In genomic region chr9:109986423-109987055, GRCh38 we compare ENCODE assay signal across 13 cellular contexts.
DNase-seq lines count a peak whose midpoint lies in the region; ATAC-seq and TF ChIP-seq lines count a peak whose summit lies in the region.
"Had no signal": no experiment of that assay in that cellular context is flagged by ENCODE, and none has a peak within 500 bp of the region (broad histone marks: within the 10 kb centered on the region; RNA-seq: fewer than 3 reads in every experiment).

No MANE protein-coding gene starts in this region.

- H3K27ac ChIP-seq in breast epithelium (no peak overlapping the region), brain microvascular endothelial cell (peak overlapping the region; percentile 93), aorta (ENCODE audit: low read depth in 1 of 2, low read length in 2 of 2) (peak overlapping the region in 1 of 2 donors; percentile 84)

- no TSS peak for BruUV-seq in MCF 10A (replicated peaks; lab: Mats Ljungman, UMichigan)

- no peaks in the 10 kb centered on the region for H3K27me3 ChIP-seq in breast epithelium
- no peaks in the 10 kb centered on the region for H3K27me3 ChIP-seq in brain microvascular endothelial cell (replicated peaks)
- H3K27me3 ChIP-seq in kidney epithelial cell (ENCODE audit: control insufficient read depth, insufficient read depth, low read length), result no peaks in the 10 kb centered on the region
- no peaks in the 10 kb centered on the region for H3K27me3 ChIP-seq in aorta (ENCODE audit: control insufficient read depth in 1 of 2, insufficient read depth in 2 of 2, low read length in 1 of 2)

- H3K4me3 Mint-ChIP-seq in MCF 10A (ENCODE audit: unreplicated experiment), result peak overlapping the region; percentile 26
- H3K4me3 Mint-ChIP-seq in activated CD4-positive, alpha-beta T cell treated with anti-CD3 and anti-CD28 coated beads, Interleukin-2, amount 10 ng/mL, durations not matched to agents 7 days and 5 days, result no peak overlapping the region
- H3K4me3 Mint-ChIP-seq: activated naive CD4-positive, alpha-beta T cell treated with anti-CD3 and anti-CD28 coated beads for 36 hours; effector memory CD8-positive, alpha-beta T cell had no signal

- peak overlapping the region; percentile 80 for H3K27ac Mint-ChIP-seq in MCF 10A (ENCODE audit: low read depth, unreplicated experiment)
- no peak overlapping the region for H3K27ac Mint-ChIP-seq in activated CD4-positive, alpha-beta T cell treated with anti-CD3 and anti-CD28 coated beads, Interleukin-2, amount 10 ng/mL, durations not matched to agents 7 days and 5 days
- H3K27ac Mint-ChIP-seq: activated naive CD4-positive, alpha-beta T cell treated with anti-CD3 and anti-CD28 coated beads for 36 hours; effector memory CD8-positive, alpha-beta T cell had no signal

- no peak for TF ChIP-seq CTCF in MCF 10A (IDR thresholded peaks at IDR 0.05; ENCODE audit: unreplicated experiment)
- TF ChIP-seq CTCF in breast epithelium (IDR thresholded peaks at IDR 0.05), result no peak
- TF ChIP-seq CTCF in brain microvascular endothelial cell (IDR thresholded peaks at IDR 0.05; ENCODE audit: low read depth, low read length, missing control alignments), result no peak
- no peak for TF ChIP-seq CTCF in kidney epithelial cell (IDR thresholded peaks at IDR 0.05; ENCODE audit: insufficient read depth, low read length, poor library complexity, severe bottlenecking)

- H3K4me1 ChIP-seq in breast epithelium (no peaks in the 10 kb centered on the region), aorta (ENCODE audit: control insufficient read depth in 1 of 2, insufficient read depth in 2 of 2, low read length in 2 of 2) (peaks cover under 1 to 3% of the 10 kb centered on the region in 2 donors)

- H3K4me1 Mint-ChIP-seq in MCF 10A (ENCODE audit: insufficient read depth, unreplicated experiment), result peaks cover 15% of the 10 kb centered on the region
- peaks cover 11% of the 10 kb centered on the region for H3K4me1 Mint-ChIP-seq in activated CD4-positive, alpha-beta T cell treated with anti-CD3 and anti-CD28 coated beads, Interleukin-2, amount 10 ng/mL, durations not matched to agents 7 days and 5 days

- ATAC-seq in aorta (ENCODE audit: low FRiP score) (peak; percentile 70), GM21576 (IDR thresholded peaks at IDR 0.05; ENCODE audit: unreplicated experiment) (no peak), HG03571 (IDR thresholded peaks at IDR 0.05; ENCODE audit: unreplicated experiment) (no peak)
- ATAC-seq: effector memory CD8-positive, alpha-beta T cell had no signal

- TF ChIP-seq POLR2A in breast epithelium (IDR thresholded peaks at IDR 0.05), result no peak

- no peaks in the 10 kb centered on the region for H3K36me3 ChIP-seq in breast epithelium
- no peaks in the 10 kb centered on the region for H3K36me3 ChIP-seq in brain microvascular endothelial cell (replicated peaks)
- no peaks in the 10 kb centered on the region for H3K36me3 ChIP-seq in kidney epithelial cell (ENCODE audit: control insufficient read depth, insufficient read depth, low read length)
- no peaks in the 10 kb centered on the region for H3K36me3 ChIP-seq in aorta (ENCODE audit: control insufficient read depth in 1 of 2, insufficient read depth in 2 of 2, low read length in 1 of 2)

- DNase-seq in MCF 10A (ENCODE audit: unreplicated experiment) (peak; percentile 43), breast epithelium (ENCODE audit: low spot score in 2 of 2) (no peak), brain microvascular endothelial cell (peak; percentile 90), kidney epithelial cell (ENCODE audit: low read depth) (peak; percentile 61), aorta (no peak)
- DNase-seq in activated CD4-positive, alpha-beta T cell treated with anti-CD3 and anti-CD28 coated beads, Interleukin-2, amount 10 ng/mL, durations not matched to agents 7 days and 5 days, result no peak
- DNase-seq: activated CD4-positive, CD25-positive, alpha-beta regulatory T cell; activated naive CD4-positive, alpha-beta T cell treated with anti-CD3 and anti-CD28 coated beads for 36 hours; effector memory CD8-positive, alpha-beta T cell; NCI-H187 treated with DMSO at 0.1 percent for 48 hours; substantia nigra had no signal

- H3K4me3 ChIP-seq in breast epithelium, result no peak overlapping the region
- no peak overlapping the region for H3K4me3 ChIP-seq in brain microvascular endothelial cell (ENCODE audit: low read depth, low read length)
- H3K4me3 ChIP-seq in kidney epithelial cell (ENCODE audit: low read depth, low read length), result no peak overlapping the region
- no peak overlapping the region for H3K4me3 ChIP-seq in aorta (ENCODE audit: low read length in 2 of 2)

- CTCF ChIA-PET in MCF 10A (lab: Yijun Ruan, JAX), result interaction anchor here (1.2 kb wide), 1 partner anchor 163 kb away, joined by 3 read pairs; no protein-coding TSS in a partner anchor
- CTCF ChIA-PET in activated CD4-positive, alpha-beta T cell treated with anti-CD3 and anti-CD28 coated beads, Interleukin-2, amount 10 ng/mL, durations not matched to agents 7 days and 5 days (lab: Charles Lee), result interaction anchor here (1.4 to 1.5 kb wide), 2 partner anchors 10 to 51 kb away, joined by 3 to 5 read pairs; no protein-coding TSS in a partner anchor

- WGBS in aorta, 2 donors, result 4 to 5% methylated on average over 1 of the region's 1 CpG

- in situ Hi-C loops in brain microvascular endothelial cell (cut with HindIII; ENCODE audit: low pct_ligation_motif_present, low sequenced_read_pairs), result no loop called here

- no peaks in the 10 kb centered on the region for H3K27me3 Mint-ChIP-seq in MCF 10A (ENCODE audit: insufficient read depth, unreplicated experiment)
- H3K27me3 Mint-ChIP-seq in activated CD4-positive, alpha-beta T cell treated with anti-CD3 and anti-CD28 coated beads, Interleukin-2, amount 10 ng/mL, durations not matched to agents 7 days and 5 days, result no peaks in the 10 kb centered on the region

- POLR2A ChIA-PET in MCF 10A (lab: Yijun Ruan, JAX), result interaction anchor here (0.8 kb wide), 1 partner anchor 22 kb away, joined by 3 read pairs; no protein-coding TSS in a partner anchor
- POLR2A ChIA-PET in activated CD4-positive, alpha-beta T cell treated with anti-CD3 and anti-CD28 coated beads, Interleukin-2, amount 10 ng/mL, durations not matched to agents 7 days and 5 days (lab: Charles Lee), result no interaction called here

- H3K36me3 Mint-ChIP-seq in MCF 10A (ENCODE audit: insufficient read depth, unreplicated experiment), result no peaks in the 10 kb centered on the region
- peaks cover 10% of the 10 kb centered on the region for H3K36me3 Mint-ChIP-seq in activated CD4-positive, alpha-beta T cell treated with anti-CD3 and anti-CD28 coated beads, Interleukin-2, amount 10 ng/mL, durations not matched to agents 7 days and 5 days (ENCODE audit: low read depth)

- peaks cover 0 to 4% of the 10 kb centered on the region in 2 donors for H3K9me3 ChIP-seq in breast epithelium
- H3K9me3 ChIP-seq in aorta (ENCODE audit: control insufficient read depth, low read length), result no peaks in the 10 kb centered on the region

- no peaks in the 10 kb centered on the region for H3K9me3 Mint-ChIP-seq in MCF 10A (ENCODE audit: unreplicated experiment)
- peaks cover 23% of the 10 kb centered on the region for H3K9me3 Mint-ChIP-seq in activated CD4-positive, alpha-beta T cell treated with anti-CD3 and anti-CD28 coated beads, Interleukin-2, amount 10 ng/mL, durations not matched to agents 7 days and 5 days

- intact Hi-C loops in MCF 10A (cut with micrococcal nuclease), result no loop called here
- intact Hi-C loops in breast epithelium (cut with DNase I; ENCODE audit: low total_unique reads), result no loop called here
- intact Hi-C loops in aorta (cut with DNase I), result loop anchor here in 1 of 2 donors (5.0 to 10.0 kb wide), 2 partner anchors 138 to 279 kb away; no protein-coding TSS in a partner anchor

Comparison
In these comparisons a context has a peak if more than half of its experiments do, and no peak if none do; other contexts are left out.
1. DNase-seq: peak in MCF 10A (single experiment), brain microvascular endothelial cell (single experiment) and kidney epithelial cell (single experiment); none in breast epithelium (0 of 2), aorta (0 of 2) and activated CD4-positive, alpha-beta T cell treated with anti-CD3 and anti-CD28 coated beads, Interleukin-2, amount 10 ng/mL, durations not matched to agents 7 days and 5 days (single experiment).